ENCODE assay signal across 16 cellular contexts in the genomic region with DNA sequence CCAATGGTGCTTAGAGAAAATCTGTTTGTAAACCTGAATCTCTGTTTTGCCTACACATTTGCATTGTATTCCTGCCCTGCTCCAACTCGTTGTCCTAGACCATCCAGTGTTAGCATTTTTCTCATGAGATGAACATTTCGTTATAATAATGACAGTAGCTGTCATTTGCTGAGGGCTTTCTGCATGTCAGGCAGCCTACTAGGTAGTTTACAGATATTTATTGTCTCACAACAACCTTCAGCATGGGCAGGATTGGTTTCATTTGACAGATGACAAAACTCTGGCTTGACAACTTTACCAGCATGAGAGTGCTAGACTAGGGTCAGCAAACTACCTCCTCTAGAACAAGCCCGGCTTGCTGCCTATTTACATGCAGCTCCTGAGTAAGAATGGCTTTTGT. TPM values are rescaled to one million over a fixed set of nuclear protein-coding genes. Genes with fewer than 3 reads are reported as not detected.
DNase-seq lines count a peak whose midpoint lies in the region; ATAC-seq and TF ChIP-seq lines count a peak whose summit lies in the region.
"Had no signal": no experiment of that assay in that cellular context is flagged by ENCODE, and none has a peak within 500 bp of the region (broad histone marks: within the 10 kb centered on the region; RNA-seq: fewer than 3 reads in every experiment).

No MANE protein-coding gene starts in this region.

- H3K27ac ChIP-seq in smooth muscle cell (ENCODE audit: low read depth) (peak overlapping the region; percentile 13), caudate nucleus (ENCODE audit: low read depth, low read length) (no peak overlapping the region)

- no peak overlapping the region for H3K4me3 Mint-ChIP-seq in mesothelial cell of epicardium
- no peak overlapping the region for H3K4me3 Mint-ChIP-seq in activated T-cell treated with anti-CD3 and anti-CD28 coated beads, Interleukin-2, amount 50 U/mL, for 72 hours
- H3K4me3 Mint-ChIP-seq: CD14-positive monocyte; CD4-positive, alpha-beta T cell; CD8-positive, alpha-beta memory T cell; HFFc6 had no signal

- no peaks in the 10 kb centered on the region for H4K20me1 ChIP-seq in smooth muscle cell (ENCODE audit: low read depth)

- peak overlapping the region; percentile 28 for H3K27ac Mint-ChIP-seq in mesothelial cell of epicardium
- no peak overlapping the region for H3K27ac Mint-ChIP-seq in activated T-cell treated with anti-CD3 and anti-CD28 coated beads, Interleukin-2, amount 50 U/mL, for 72 hours
- H3K27ac Mint-ChIP-seq: CD4-positive, alpha-beta T cell; CD8-positive, alpha-beta memory T cell; HFFc6 had no signal

- H3K9me3 Mint-ChIP-seq in mesothelial cell of epicardium, result no peaks in the 10 kb centered on the region
- H3K9me3 Mint-ChIP-seq in activated T-cell treated with anti-CD3 and anti-CD28 coated beads, Interleukin-2, amount 50 U/mL, for 72 hours, result no peaks in the 10 kb centered on the region
- H3K9me3 Mint-ChIP-seq: CD4-positive, alpha-beta T cell; CD8-positive, alpha-beta memory T cell; HFFc6 had no signal

- H3K4me2 ChIP-seq in smooth muscle cell, result peak overlapping the region; percentile 16

- H3F3A ChIP-seq in smooth muscle cell (ENCODE audit: low read depth), result peaks cover 31% of the 10 kb centered on the region

- peaks cover 56% of the 10 kb centered on the region for H3K79me2 ChIP-seq in smooth muscle cell (ENCODE audit: low read depth)

- peaks cover 80% of the 10 kb centered on the region for H3K4me1 Mint-ChIP-seq in mesothelial cell of epicardium
- H3K4me1 Mint-ChIP-seq in activated T-cell treated with anti-CD3 and anti-CD28 coated beads, Interleukin-2, amount 50 U/mL, for 72 hours (ENCODE audit: low read depth), result peaks cover 9% of the 10 kb centered on the region
- H3K4me1 Mint-ChIP-seq: CD8-positive, alpha-beta memory T cell had no signal

- TF ChIP-seq CTCF in mesothelial cell of epicardium (IDR thresholded peaks at IDR 0.05; ENCODE audit: unreplicated experiment) (no peak), smooth muscle cell (IDR thresholded peaks at IDR 0.05; ENCODE audit: borderline replicate concordance, insufficient read depth, poor library complexity, severe bottlenecking) (no peak)

- no peak for ATAC-seq in HG02763 (IDR thresholded peaks at IDR 0.05; ENCODE audit: unreplicated experiment)
- no peak for ATAC-seq in activated T-cell treated with anti-CD3 and anti-CD28 coated beads, Interleukin-2, amount 50 U/mL, for 72 hours (replicated peaks in 1 of 2)

- no peaks in the 10 kb centered on the region for H3K27me3 Mint-ChIP-seq in mesothelial cell of epicardium (ENCODE audit: low read depth)
- no peaks in the 10 kb centered on the region for H3K27me3 Mint-ChIP-seq in activated T-cell treated with anti-CD3 and anti-CD28 coated beads, Interleukin-2, amount 50 U/mL, for 72 hours (ENCODE audit: low read depth)
- H3K27me3 Mint-ChIP-seq: CD4-positive, alpha-beta T cell had no signal

- DNase-seq in NCI-H526 (lab: John Stamatoyannopoulos, UW) (peak; percentile 93 to 95), mesothelial cell of epicardium (ENCODE audit: low spot score in 2 of 2, unreplicated experiment in 2 of 2) (no peak), smooth muscle cell (lab: John Stamatoyannopoulos, UW; ENCODE audit: unreplicated experiment) (no peak), caudate nucleus (lab: John Stamatoyannopoulos, UW) (no peak)
- DNase-seq in activated T-cell treated with anti-CD3 and anti-CD28 coated beads, Interleukin-2, amount 50 U/mL, for 72 hours, result no peak
- DNase-seq: CD4-positive, alpha-beta T cell; CD8-positive, alpha-beta memory T cell; DMS 273 treated with DMSO at 0.1 percent for 48 hours; DMS79 treated with DMSO at 0.1 percent for 48 hours; GF-D8; GOT3; HFFc6 had no signal

- no peak overlapping the region for H3K4me3 ChIP-seq in smooth muscle cell
- H3K4me3 ChIP-seq: HAP-1 had no signal

- WGBS in smooth muscle cell (ENCODE audit: low lambda C conversion rate), result 82% methylated on average over 3 of the region's 3 CpGs

- no peaks in the 10 kb centered on the region for H3K36me3 ChIP-seq in smooth muscle cell (ENCODE audit: low read depth)
- H3K36me3 ChIP-seq: HAP-1 had no signal

- no peaks in the 10 kb centered on the region for H3K27me3 ChIP-seq in smooth muscle cell (ENCODE audit: low read depth)

- H3K36me3 Mint-ChIP-seq in mesothelial cell of epicardium, result no peaks in the 10 kb centered on the region
- peaks cover 0 to 1% of the 10 kb centered on the region in 2 donors for H3K36me3 Mint-ChIP-seq in activated T-cell treated with anti-CD3 and anti-CD28 coated beads, Interleukin-2, amount 50 U/mL, for 72 hours (ENCODE audit: insufficient read depth in 2 of 2)
- H3K36me3 Mint-ChIP-seq: CD8-positive, alpha-beta memory T cell had no signal

- H3K4me1 ChIP-seq in smooth muscle cell (ENCODE audit: low read depth), result peaks cover 32% of the 10 kb centered on the region
- H3K4me1 ChIP-seq: HAP-1 had no signal

- no peak overlapping the region for H3K9ac ChIP-seq in smooth muscle cell (ENCODE audit: low read depth)

- no peak overlapping the region for H2AFZ ChIP-seq in smooth muscle cell (ENCODE audit: low read depth)

- H3K9me3 ChIP-seq in smooth muscle cell (replicated peaks; ENCODE audit: low read depth), result no peaks in the 10 kb centered on the region
- H3K9me3 ChIP-seq: HAP-1 had no signal

RNA-seq across cellular contexts. Expression of a gene that starts 10.1 kb away (rescaled TPM):
- total RNA-seq in mesothelial cell of epicardium, result 62.3 to 64.8 TPM (median 64.6 TPM) in 3 replicates
- 13.4 and 22.2 TPM in 2 replicates for total RNA-seq in smooth muscle cell
- 9.3 and 13.3 TPM in 2 replicates for polyA plus RNA-seq in smooth muscle cell
- total RNA-seq in activated T-cell treated with anti-CD3 and anti-CD28 coated beads, Interleukin-2, amount 50 U/mL, for 72 hours, result 1 to 10 TPM in 1 of 2 donors, under 1 TPM in 1; 0.35 to 2.5 TPM
- total RNA-seq: G401 had no signal

Comparison
In these comparisons a context has a peak if more than half of its experiments do, and no peak if none do; other contexts are left out.
1. DNase-seq: peak in NCI-H526 (2 of 2); none in mesothelial cell of epicardium (0 of 2), smooth muscle cell (single experiment), caudate nucleus (0 of 61) and activated T-cell treated with anti-CD3 and anti-CD28 coated beads, Interleukin-2, amount 50 U/mL, for 72 hours (0 of 2).